14 cellular contexts compared by ENCODE assay signal in the genomic region with DNA sequence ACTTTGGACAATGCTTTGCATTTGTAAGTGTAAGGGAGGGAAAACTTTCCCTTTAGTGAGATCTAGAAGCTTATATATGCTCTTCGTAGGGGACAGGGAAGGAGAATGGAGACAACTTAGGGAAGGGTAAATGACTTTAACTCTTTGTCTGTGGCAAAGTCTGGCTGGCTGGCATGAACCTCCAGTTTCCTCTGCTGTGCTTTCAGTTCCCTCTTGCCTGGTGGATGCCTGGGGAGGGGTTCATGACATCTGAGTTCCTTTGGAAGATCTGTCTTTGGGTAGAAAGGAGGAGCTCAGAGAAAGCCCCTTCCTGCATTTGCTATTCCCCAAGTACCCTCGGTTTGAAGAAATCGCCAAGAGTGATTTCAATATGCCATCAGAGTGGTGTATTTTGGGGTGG.
DNase-seq lines count a peak whose midpoint lies in the region; ATAC-seq and TF ChIP-seq lines count a peak whose summit lies in the region.
"Had no signal": no experiment of that assay in that cellular context is flagged by ENCODE, and none has a peak within 500 bp of the region (broad histone marks: within the 10 kb centered on the region; RNA-seq: fewer than 3 reads in every experiment).

No MANE protein-coding gene starts in this region.

- TF ChIP-seq CTCF in sigmoid colon (IDR thresholded peaks at IDR 0.05), result no peak

- TF ChIP-seq EP300 in sigmoid colon (IDR thresholded peaks at IDR 0.05), result no peak

- peaks cover 59% of the 10 kb centered on the region for H3K4me1 ChIP-seq in BLaER1
- H3K4me1 ChIP-seq in sigmoid colon, result peaks cover 0 to 63% (median 57%) of the 10 kb centered on the region in 4 donors

- no peaks in the 10 kb centered on the region for H3K9me3 ChIP-seq in BLaER1
- H3K9me3 ChIP-seq in sigmoid colon, result no peaks in the 10 kb centered on the region
- H3K9me3 ChIP-seq: body of pancreas had no signal

- TF ChIP-seq POLR2A in sigmoid colon (IDR thresholded peaks at IDR 0.05), result no peak

- H3K27me3 ChIP-seq in BLaER1 (no peaks in the 10 kb centered on the region), sigmoid colon (no peaks in the 10 kb centered on the region)
- H3K27me3 ChIP-seq: body of pancreas had no signal

- ATAC-seq in HG03342 (IDR thresholded peaks at IDR 0.05; ENCODE audit: unreplicated experiment) (no peak), HG03520 (IDR thresholded peaks at IDR 0.05; ENCODE audit: unreplicated experiment) (no peak)
- ATAC-seq: activated T-helper 17 cell treated with anti-CD3 and anti-CD28 coated beads, Interleukin-2, amount 50 U/mL, for 72 hours had no signal

- 72 to 84% methylated on average over 3 of the region's 3 CpGs for WGBS in sigmoid colon, 2 donors

- H3K9ac ChIP-seq in BLaER1, result no peak overlapping the region

- intact Hi-C loops in sigmoid colon (cut with DNase I), result loop anchor here (10.0 kb wide), 1 partner anchor 177 kb away; no protein-coding TSS in a partner anchor

- DNase-seq in RPMI8226 (peak; percentile 49), globus pallidus (ENCODE audit: low spot score) (peak; percentile 47), sigmoid colon (no peak), iPS-NIHi11 (ENCODE audit: low spot score) (no peak)
- DNase-seq in stimulated activated CD4-positive, alpha-beta T cell treated with anti-CD3 and anti-CD28 coated beads, Interleukin-4, amount 100 ng/mL, for 4 hours, result no peak
- DNase-seq: activated CD4-positive, alpha-beta T cell treated with anti-CD3 and anti-CD28 coated beads, Interleukin-2, amount 10 ng/mL, durations not matched to agents 24 days and 14 days; H7; naive B cell; NCI-H1436 treated with DMSO at 0.1 percent for 48 hours had no signal

- no peak overlapping the region for H3K4me3 ChIP-seq in BLaER1
- no peak overlapping the region for H3K4me3 ChIP-seq in sigmoid colon
- H3K4me3 ChIP-seq: body of pancreas had no signal

- peak overlapping the region; percentile 51 for H3K4me2 ChIP-seq in BLaER1

- H3K36me3 ChIP-seq in BLaER1, result no peaks in the 10 kb centered on the region
- H3K36me3 ChIP-seq in sigmoid colon, result no peaks in the 10 kb centered on the region

- H4K20me1 ChIP-seq in BLaER1, result no peaks in the 10 kb centered on the region

- peak overlapping the region; percentile 42; the same call in 1 of the 2 replicates for H3K27ac ChIP-seq in BLaER1
- peak overlapping the region; percentile 23 to 62 (median 46) for H3K27ac ChIP-seq in sigmoid colon

Comparison
In these comparisons a context has a peak if more than half of its experiments do, and no peak if none do; other contexts are left out.
1. DNase-seq: peak in RPMI8226 (single experiment) and globus pallidus (single experiment); none in sigmoid colon (single experiment), stimulated activated CD4-positive, alpha-beta T cell treated with anti-CD3 and anti-CD28 coated beads, Interleukin-4, amount 100 ng/mL, for 4 hours (0 of 2) and iPS-NIHi11 (single experiment).